In genomic region chr7:44634187-44634838, GRCh38 we compare ENCODE assay signal across 10 cellular contexts. TPM values are rescaled to one million over a fixed set of nuclear protein-coding genes. Genes with fewer than 3 reads are reported as not detected.
DNase-seq lines count a peak whose midpoint lies in the region; ATAC-seq and TF ChIP-seq lines count a peak whose summit lies in the region.
"Had no signal": no experiment of that assay in that cellular context is flagged by ENCODE, and none has a peak within 500 bp of the region (broad histone marks: within the 10 kb centered on the region; RNA-seq: fewer than 3 reads in every experiment).

No MANE protein-coding gene starts in this region.

- no peak for TF ChIP-seq CTCF in right lobe of liver (IDR thresholded peaks at IDR 0.05)
- no peak for TF ChIP-seq CTCF in tibial nerve (IDR thresholded peaks at IDR 0.05)
- TF ChIP-seq CTCF in WERI-Rb-1 (IDR thresholded peaks at IDR 0.05; ENCODE audit: low read depth, low read length) = no peak

- TF ChIP-seq POLR2A in right lobe of liver (IDR thresholded peaks at IDR 0.05) = no peak
- no peak for TF ChIP-seq POLR2A in tibial nerve (IDR thresholded peaks at IDR 0.05)

- no peak overlapping the region for H3K4me3 Mint-ChIP-seq in activated CD8-positive, alpha-beta memory T cell treated with anti-CD3 and anti-CD28 coated beads, Interleukin-2, amount 10 ng/mL, durations not matched to agents 7 days and 5 days
- H3K4me3 Mint-ChIP-seq in activated T-helper 17 cell treated with anti-CD3 and anti-CD28 coated beads, Interleukin-2, amount 50 U/mL, for 72 hours = peak overlapping the region; percentile 84

- H3K4me1 ChIP-seq in right lobe of liver = peaks cover 0 to 39% (median 8%) of the 10 kb centered on the region in 4 donors
- peaks cover 0 to 81% (median 60%) of the 10 kb centered on the region in 4 donors for H3K4me1 ChIP-seq in tibial nerve

- H3K36me3 ChIP-seq in right lobe of liver = no peaks in the 10 kb centered on the region
- H3K36me3 ChIP-seq in tibial nerve = peaks cover 0 to 8% (median 0%) of the 10 kb centered on the region in 3 donors
- H3K36me3 ChIP-seq in WERI-Rb-1 = no peaks in the 10 kb centered on the region

- DNase-seq in activated CD8-positive, alpha-beta memory T cell treated with anti-CD3 and anti-CD28 coated beads, Interleukin-2, amount 10 ng/mL, durations not matched to agents 7 days and 5 days = no peak
- DNase-seq in activated CD8-positive, alpha-beta memory T cell treated with anti-CD3 and anti-CD28 coated beads for 24 hours = no peak
- DNase-seq in right lobe of liver = no peak
- DNase-seq in tibial nerve (ENCODE audit: low spot score in 2 of 2) = no peak
- DNase-seq in NCI-H82 (lab: John Stamatoyannopoulos, UW) = no peak
- DNase-seq in WERI-Rb-1 = no peak
- no peak for DNase-seq in iPS-NIHi7 (ENCODE audit: extremely low spot score)
- DNase-seq: BE2C, NCI-H1092 had no signal

- no peaks in the 10 kb centered on the region for H3K9me3 ChIP-seq in right lobe of liver
- no peaks in the 10 kb centered on the region for H3K9me3 ChIP-seq in tibial nerve
- no peaks in the 10 kb centered on the region for H3K9me3 ChIP-seq in WERI-Rb-1 (ENCODE audit: severe bottlenecking)
- H3K9me3 ChIP-seq: BE2C had no signal

- intact Hi-C loops in right lobe of liver (cut with DNase I) = no loop called here

- H3K4me3 ChIP-seq in right lobe of liver (no peak overlapping the region), tibial nerve (no peak overlapping the region), WERI-Rb-1 (ENCODE audit: low read depth, low read length) (no peak overlapping the region)

- no peak for TF ChIP-seq EP300 in tibial nerve (IDR thresholded peaks at IDR 0.05)

- CTCF ChIA-PET in activated CD8-positive, alpha-beta memory T cell treated with anti-CD3 and anti-CD28 coated beads, Interleukin-2, amount 10 ng/mL, durations not matched to agents 7 days and 5 days (lab: Charles Lee) = interaction anchor here (1.0 to 2.2 kb wide), 6 partner anchors 10 to 281 kb away, joined by 3 to 14 read pairs (median 6); partner anchors contain the start of gene OGDH

- H3K4me1 Mint-ChIP-seq in activated CD8-positive, alpha-beta memory T cell treated with anti-CD3 and anti-CD28 coated beads, Interleukin-2, amount 10 ng/mL, durations not matched to agents 7 days and 5 days = peaks cover 96% of the 10 kb centered on the region
- H3K4me1 Mint-ChIP-seq in activated T-helper 17 cell treated with anti-CD3 and anti-CD28 coated beads, Interleukin-2, amount 50 U/mL, for 72 hours = peaks cover 73% of the 10 kb centered on the region

- no peaks in the 10 kb centered on the region for H3K27me3 ChIP-seq in right lobe of liver
- no peaks in the 10 kb centered on the region for H3K27me3 ChIP-seq in tibial nerve
- no peaks in the 10 kb centered on the region for H3K27me3 ChIP-seq in WERI-Rb-1 (ENCODE audit: insufficient read depth, low read depth, severe bottlenecking)
- H3K27me3 ChIP-seq: BE2C had no signal

- peaks cover 35% of the 10 kb centered on the region for H3K36me3 Mint-ChIP-seq in activated CD8-positive, alpha-beta memory T cell treated with anti-CD3 and anti-CD28 coated beads, Interleukin-2, amount 10 ng/mL, durations not matched to agents 7 days and 5 days
- peaks cover 44% of the 10 kb centered on the region for H3K36me3 Mint-ChIP-seq in activated T-helper 17 cell treated with anti-CD3 and anti-CD28 coated beads, Interleukin-2, amount 50 U/mL, for 72 hours (ENCODE audit: low read depth)

- WGBS in right lobe of liver (ENCODE audit: insufficient coverage, low coverage, low lambda C conversion rate, missing lambda C conversion rate) = no CpG with 5 or more reads among the region's 5 CpGs
- WGBS in tibial nerve, 2 donors = 87 to 91% methylated on average over 5 of the region's 5 CpGs

- peak overlapping the region; percentile 8 to 29 (median 17) for H3K27ac ChIP-seq in right lobe of liver
- peak overlapping the region in 3 of 4 donors; percentile 65 to 85 (median 81) for H3K27ac ChIP-seq in tibial nerve
- no peak overlapping the region for H3K27ac ChIP-seq in WERI-Rb-1

- ATAC-seq in activated CD8-positive, alpha-beta memory T cell treated with anti-CD3 and anti-CD28 coated beads, Interleukin-2, amount 10 ng/mL, durations not matched to agents 7 days and 5 days = no peak
- no peak for ATAC-seq in activated T-helper 17 cell treated with anti-CD3 and anti-CD28 coated beads, Interleukin-2, amount 50 U/mL, for 72 hours (replicated peaks)
- peak; percentile 14 to 41 (median 22) for ATAC-seq in right lobe of liver

- no peaks in the 10 kb centered on the region for H3K9me3 Mint-ChIP-seq in activated CD8-positive, alpha-beta memory T cell treated with anti-CD3 and anti-CD28 coated beads, Interleukin-2, amount 10 ng/mL, durations not matched to agents 7 days and 5 days (ENCODE audit: low read depth)
- H3K9me3 Mint-ChIP-seq in activated T-helper 17 cell treated with anti-CD3 and anti-CD28 coated beads, Interleukin-2, amount 50 U/mL, for 72 hours = no peaks in the 10 kb centered on the region

- no peaks in the 10 kb centered on the region for H3K27me3 Mint-ChIP-seq in activated CD8-positive, alpha-beta memory T cell treated with anti-CD3 and anti-CD28 coated beads, Interleukin-2, amount 10 ng/mL, durations not matched to agents 7 days and 5 days
- no peaks in the 10 kb centered on the region for H3K27me3 Mint-ChIP-seq in activated T-helper 17 cell treated with anti-CD3 and anti-CD28 coated beads, Interleukin-2, amount 50 U/mL, for 72 hours

- H3K27ac Mint-ChIP-seq in activated CD8-positive, alpha-beta memory T cell treated with anti-CD3 and anti-CD28 coated beads, Interleukin-2, amount 10 ng/mL, durations not matched to agents 7 days and 5 days = peak overlapping the region; percentile 99
- peak overlapping the region; percentile 99 for H3K27ac Mint-ChIP-seq in activated T-helper 17 cell treated with anti-CD3 and anti-CD28 coated beads, Interleukin-2, amount 50 U/mL, for 72 hours

RNA-seq across cellular contexts. Expression of gene OGDH, which starts 27.9 kb away (rescaled TPM):
- 100 to 1,000 TPM; 134 to 136 TPM for total RNA-seq in activated CD8-positive, alpha-beta memory T cell treated with anti-CD3 and anti-CD28 coated beads, Interleukin-2, amount 10 ng/mL, durations not matched to agents 7 days and 5 days
- 100 to 1,000 TPM in 1 of 2 donors, 10 to 100 TPM in 1; 77.6 to 128 TPM for total RNA-seq in activated T-helper 17 cell treated with anti-CD3 and anti-CD28 coated beads, Interleukin-2, amount 50 U/mL, for 72 hours
- total RNA-seq in right lobe of liver (10 to 100 TPM; 46.6 to 63.2 (median 55.8) TPM), tibial nerve (10 to 100 TPM; 66.8 to 76.5 (median 70.1) TPM)

RNA-seq across cellular contexts. Expression of gene TMED4, which starts 52.3 kb away (rescaled TPM):
- 10 to 100 TPM; 74.8 to 77.4 TPM for total RNA-seq in activated CD8-positive, alpha-beta memory T cell treated with anti-CD3 and anti-CD28 coated beads, Interleukin-2, amount 10 ng/mL, durations not matched to agents 7 days and 5 days
- 100 to 1,000 TPM in 1 of 2 donors, 10 to 100 TPM in 1; 78.2 to 103 TPM for total RNA-seq in activated T-helper 17 cell treated with anti-CD3 and anti-CD28 coated beads, Interleukin-2, amount 50 U/mL, for 72 hours
- total RNA-seq in right lobe of liver (10 to 100 TPM; 32.5 to 91.1 (median 41.7) TPM), tibial nerve (100 to 1,000 TPM; 132 to 232 (median 218) TPM)

Comparison
In these comparisons a context has a peak if more than half of its experiments do, and no peak if none do; other contexts are left out.
1. ATAC-seq: peak in right lobe of liver (4 of 4); none in activated CD8-positive, alpha-beta memory T cell treated with anti-CD3 and anti-CD28 coated beads, Interleukin-2, amount 10 ng/mL, durations not matched to agents 7 days and 5 days (single experiment) and activated T-helper 17 cell treated with anti-CD3 and anti-CD28 coated beads, Interleukin-2, amount 50 U/mL, for 72 hours (single experiment).